In the genomic region with DNA sequence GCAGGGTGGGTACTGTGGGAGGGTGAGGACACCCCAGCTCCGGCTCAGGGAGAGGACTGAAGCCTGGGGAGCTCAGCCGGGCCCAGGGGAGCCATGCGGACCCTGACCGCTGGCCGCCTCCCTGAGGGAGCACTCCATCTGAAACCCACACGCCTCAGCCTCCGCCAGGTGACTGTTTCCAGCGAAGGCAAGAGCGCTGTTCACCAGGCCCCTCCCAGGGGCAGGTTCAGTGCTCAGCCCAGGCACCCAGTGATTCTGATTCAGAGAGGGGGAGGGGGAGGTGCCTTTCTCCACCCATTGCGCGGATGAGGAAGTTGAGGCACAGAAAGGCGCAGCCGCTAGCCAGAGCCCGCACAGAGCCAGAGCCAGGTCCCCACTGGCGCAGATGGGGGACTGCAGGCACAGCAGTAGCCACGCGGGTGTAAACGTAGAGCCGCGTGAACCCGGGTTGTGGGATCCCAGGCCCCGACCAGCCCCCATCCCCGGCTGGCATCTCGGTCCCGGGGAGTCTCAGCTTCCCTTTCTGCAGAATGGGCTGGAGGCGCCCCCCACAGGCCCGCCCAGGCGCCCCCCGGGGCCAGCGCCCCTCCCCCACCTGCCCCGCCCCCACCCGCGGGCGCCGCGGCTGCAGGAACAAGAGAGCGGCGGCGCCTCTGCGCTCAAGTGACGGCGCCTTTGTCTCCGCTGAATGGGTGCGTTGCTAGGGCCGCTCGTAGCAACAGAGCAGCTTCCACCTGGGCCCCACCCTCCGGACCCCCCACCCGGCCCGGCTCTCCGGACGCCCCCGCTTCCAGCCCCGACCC, we compare ENCODE assay signal across 10 cellular contexts. TPM values are rescaled to one million over a fixed set of nuclear protein-coding genes. Genes with fewer than 3 reads are reported as not detected.
DNase-seq lines count a peak whose midpoint lies in the region; TF ChIP-seq lines count a peak whose summit lies in the region.
"Had no signal": no experiment of that assay in that cellular context is flagged by ENCODE, and none has a peak within 500 bp of the region (broad histone marks: within the 10 kb centered on the region; RNA-seq: fewer than 3 reads in every experiment).

No MANE protein-coding gene starts in this region.

- peaks cover 1% of the 10 kb centered on the region for H3K36me3 Mint-ChIP-seq in chondrocyte (ENCODE audit: low read depth)
- H3K36me3 Mint-ChIP-seq in nephron progenitor cell (ENCODE audit: low read depth): no peaks in the 10 kb centered on the region

- H3K9me3 ChIP-seq in ES-I3 (ENCODE audit: control insufficient read depth, insufficient read depth, low read length): no peaks in the 10 kb centered on the region

- H3K36me3 ChIP-seq in ES-I3 (ENCODE audit: insufficient read depth, low read length): no peaks in the 10 kb centered on the region

- H3K27me3 Mint-ChIP-seq in chondrocyte (ENCODE audit: low read depth): peaks cover 25% of the 10 kb centered on the region
- H3K27me3 Mint-ChIP-seq in nephron progenitor cell (ENCODE audit: low read depth, poor library complexity): peaks cover 35% of the 10 kb centered on the region

- peaks cover 5% of the 10 kb centered on the region for H3K4me1 Mint-ChIP-seq in chondrocyte (ENCODE audit: low read depth)
- H3K4me1 Mint-ChIP-seq in nephron progenitor cell: peaks cover 25% of the 10 kb centered on the region

- H3K4me1 ChIP-seq in ES-I3 (ENCODE audit: insufficient read depth, low read length): peaks cover 18% of the 10 kb centered on the region

- peak overlapping the region; percentile 25; the same call in 1 of the 2 replicates for H3K9ac ChIP-seq in ES-I3 (ENCODE audit: low read depth, low read length)

- TF ChIP-seq CTCF in chondrocyte (IDR thresholded peaks at IDR 0.05) (peak; percentile 12), nephron progenitor cell (IDR thresholded peaks at IDR 0.05) (no peak)

- DNase-seq in NCI-H1105 (lab: John Stamatoyannopoulos, UW) (peak; percentile 70), chondrocyte (ENCODE audit: low spot score) (no peak), nephron progenitor cell (peak; percentile 46), SHP77 treated with DMSO at 0.1 percent for 48 hours (lab: John Stamatoyannopoulos, UW) (no peak), COLO829 (ENCODE audit: low spot score) (no peak), KG1 (lab: John Stamatoyannopoulos, UW) (no peak)

- no peaks in the 10 kb centered on the region for H3K9me3 Mint-ChIP-seq in chondrocyte (ENCODE audit: low read depth)
- no peaks in the 10 kb centered on the region for H3K9me3 Mint-ChIP-seq in nephron progenitor cell

- H3K4me3 Mint-ChIP-seq in chondrocyte (ENCODE audit: unreplicated experiment) (no peak overlapping the region), nephron progenitor cell (no peak overlapping the region)

- H3K27ac Mint-ChIP-seq in chondrocyte (ENCODE audit: unreplicated experiment): no peak overlapping the region
- no peak overlapping the region for H3K27ac Mint-ChIP-seq in nephron progenitor cell

RNA-seq across cellular contexts. Expression of a gene that starts 27.2 kb away (rescaled TPM):
- not detected in 3 replicates for total RNA-seq in chondrocyte
- total RNA-seq: activated CD8-positive, alpha-beta memory T cell treated with anti-CD3 and anti-CD28 coated beads for 36 hours; glomerular endothelial cell; RPMI7951 had no signal

RNA-seq across cellular contexts. Expression of a gene that starts 29.8 kb away (rescaled TPM):
- total RNA-seq in chondrocyte: not detected in 3 replicates
- total RNA-seq: activated CD8-positive, alpha-beta memory T cell treated with anti-CD3 and anti-CD28 coated beads for 36 hours; glomerular endothelial cell; RPMI7951 had no signal

Comparison
In these comparisons a context has a peak if more than half of its experiments do, and no peak if none do; other contexts are left out.
1. DNase-seq: peak in NCI-H1105 (single experiment) and nephron progenitor cell (single experiment); none in chondrocyte (single experiment), SHP77 treated with DMSO at 0.1 percent for 48 hours (single experiment), COLO829 (single experiment) and KG1 (single experiment).